In genomic region chr14:64682173-64682710, GRCh38 we compare ENCODE assay signal across 8 cellular contexts. TPM values are rescaled to one million over a fixed set of nuclear protein-coding genes. Genes with fewer than 3 reads are reported as not detected.
A peak's percentile ranks its signal among the peaks of the same experiment; 100 is the strongest.
DNase-seq lines count a peak whose midpoint lies in the region; ATAC-seq and TF ChIP-seq lines count a peak whose summit lies in the region.

No MANE protein-coding gene starts in this region.

- no peak for TF ChIP-seq POLR2A in prostate gland (IDR thresholded peaks at IDR 0.05)

- ATAC-seq in HG03045 (IDR thresholded peaks at IDR 0.05; ENCODE audit: unreplicated experiment): no peak

- H3K27ac ChIP-seq in right atrium auricular region (peak overlapping the region; percentile 65 to 71), prostate gland (peak overlapping the region; percentile 68)

- intact Hi-C loops in prostate gland (cut with DNase I): no loop called here

- H3K27me3 ChIP-seq in right atrium auricular region (no peaks in the 10 kb centered on the region), prostate gland (replicated peaks; ENCODE audit: insufficient read depth) (no peaks in the 10 kb centered on the region)

- 14% methylated on average over 8 of the region's 8 CpGs for WGBS in prostate gland

- in situ Hi-C loops in astrocyte of the spinal cord (cut with HindIII; ENCODE audit: low sequenced_read_pairs): no loop called here

- H3K9me3 ChIP-seq in right atrium auricular region: no peaks in the 10 kb centered on the region
- H3K9me3 ChIP-seq in prostate gland: no peaks in the 10 kb centered on the region

- TF ChIP-seq CTCF in astrocyte of the spinal cord (IDR thresholded peaks at IDR 0.05; ENCODE audit: low read depth, low read length) (no peak), right atrium auricular region (IDR thresholded peaks at IDR 0.05) (no peak), prostate gland (IDR thresholded peaks at IDR 0.05) (peak in 2 of 4 experiments; percentile 23 to 35)

- H3K4me3 ChIP-seq in astrocyte of the spinal cord (ENCODE audit: low read depth, low read length) (no peak overlapping the region), right atrium auricular region (no peak overlapping the region), prostate gland (no peak overlapping the region)

- peaks cover 0 to 35% of the 10 kb centered on the region in 2 donors for H3K4me1 ChIP-seq in right atrium auricular region
- no peaks in the 10 kb centered on the region for H3K4me1 ChIP-seq in prostate gland (replicated peaks)

- no peaks in the 10 kb centered on the region for H3K36me3 ChIP-seq in right atrium auricular region
- no peaks in the 10 kb centered on the region for H3K36me3 ChIP-seq in prostate gland

- DNase-seq in Daoy (ENCODE audit: low read depth) (peak; percentile 40), astrocyte of the spinal cord (ENCODE audit: low read depth, low spot score) (peak; percentile 62), right atrium auricular region (ENCODE audit: low spot score) (peak; percentile 82), prostate gland (ENCODE audit: low spot score) (peak; percentile 40), AML-193 (lab: John Stamatoyannopoulos, UW) (no peak), DMS153 treated with DMSO at 0.1 percent for 48 hours (lab: John Stamatoyannopoulos, UW; ENCODE audit: unreplicated experiment) (no peak), NCI-H1105 treated with DMSO at 0.1 percent for 48 hours (lab: John Stamatoyannopoulos, UW) (no peak)

RNA-seq across cellular contexts. Expression of gene PLEKHG3, which starts 22.0 kb away (rescaled TPM):
- 21.8 and 30.9 TPM in 2 replicates for total RNA-seq in Daoy (2014; rRNA removed; shearing (Covaris generic))
- total RNA-seq in right atrium auricular region (10 to 100 TPM; 26.1 to 28.1 TPM), prostate gland (10 to 100 TPM; 57.8 to 69.7 TPM)

Comparison
In these comparisons a context has a peak if more than half of its experiments do, and no peak if none do; other contexts are left out.
1. DNase-seq: peak in Daoy (single experiment), astrocyte of the spinal cord (single experiment), right atrium auricular region (single experiment) and prostate gland (single experiment); none in AML-193 (0 of 2), DMS153 treated with DMSO at 0.1 percent for 48 hours (single experiment) and NCI-H1105 treated with DMSO at 0.1 percent for 48 hours (single experiment).